Comparison of ENCODE assay signal across 8 cellular contexts in the genomic region with DNA sequence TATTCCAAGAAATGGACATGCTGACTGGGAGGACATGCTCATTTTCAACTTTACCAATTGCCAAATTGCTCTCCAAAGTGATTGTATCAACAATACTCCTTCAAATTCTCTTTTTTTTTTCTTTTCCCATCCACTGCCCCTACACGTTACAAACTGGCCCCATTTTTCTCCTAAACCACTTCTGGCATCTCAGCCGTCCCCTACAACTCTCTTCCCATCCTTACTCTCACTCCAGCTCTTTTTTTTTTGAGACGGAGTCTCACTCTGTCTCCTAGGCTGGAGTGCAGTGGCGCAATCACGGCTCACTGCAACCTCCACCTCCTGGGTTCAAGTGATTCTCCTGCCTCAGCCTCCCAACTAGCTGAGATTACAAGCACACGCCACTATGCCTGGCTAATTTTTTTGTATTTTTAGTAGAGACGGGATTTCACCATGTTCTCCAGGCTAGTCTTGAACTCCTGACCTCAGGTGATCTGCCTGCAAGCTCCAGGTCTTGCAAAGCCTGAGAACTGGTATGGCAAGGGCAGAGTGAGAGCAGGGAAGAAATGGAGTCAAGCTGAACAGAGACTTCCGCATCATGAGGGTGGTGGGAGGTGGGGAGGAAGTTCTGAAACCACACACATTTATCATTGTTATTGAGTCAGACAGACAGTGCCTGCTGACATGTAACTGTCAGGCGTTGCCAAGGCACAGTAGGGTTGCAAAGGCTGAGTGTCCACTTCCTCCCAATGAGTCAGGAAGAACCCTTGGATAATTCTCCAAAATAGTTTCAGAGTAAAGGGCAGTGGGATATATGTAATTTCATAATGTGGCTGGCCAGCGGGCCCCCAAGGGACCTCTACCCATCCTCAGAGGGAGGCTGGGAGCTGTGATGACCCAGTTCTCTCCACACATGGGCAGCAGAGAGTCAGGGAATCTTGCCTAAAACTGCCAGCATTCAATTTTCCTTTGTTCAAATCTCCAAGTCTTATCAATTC. TPM values are rescaled to one million over a fixed set of nuclear protein-coding genes. Genes with fewer than 3 reads are reported as not detected.
DNase-seq lines count a peak whose midpoint lies in the region; ATAC-seq, FAIRE-seq and TF ChIP-seq lines count a peak whose summit lies in the region.

No MANE protein-coding gene starts in this region.

- no peak for FAIRE-seq in H1 (lab: Jason Lieb, UNC)

- H2BK20ac ChIP-seq in H1 (ENCODE audit: low read length) = no peak overlapping the region

- H2AFZ ChIP-seq in H1 (ENCODE audit: low read length) = no peak overlapping the region

- peak overlapping the region; percentile 96 for H3K27ac Mint-ChIP-seq in activated CD4-positive, alpha-beta T cell treated with anti-CD3 and anti-CD28 coated beads, Interleukin-2, amount 10 ng/mL, durations not matched to agents 24 days and 14 days

- no peak overlapping the region for H3K23ac ChIP-seq in H1 (ENCODE audit: insufficient read length)

- no peak overlapping the region for H2BK5ac ChIP-seq in H1 (ENCODE audit: low read depth, low read length)

- TF ChIP-seq RAD21 in H1 (IDR thresholded peaks at IDR 0.05 in 1 of 2, conservative IDR thresholded peaks at IDR 0.05 in 1 of 2; ENCODE audit: low read depth in 2 of 2, low read length in 2 of 2) = peak; percentile 40 to 60

- H3K18ac ChIP-seq in H1 (ENCODE audit: extremely low read depth, low read length) = no peak overlapping the region

- no peak overlapping the region for H2BK12ac ChIP-seq in H1 (ENCODE audit: low read depth, low read length)

- H3K27ac ChIP-seq in 22Rv1 = no peak overlapping the region
- no peak overlapping the region for H3K27ac ChIP-seq in H1 (ENCODE audit: low read depth, low read length)

- H4K5ac ChIP-seq in H1 (ENCODE audit: insufficient read length, low read depth, low read length) = no peak overlapping the region

- no peak for TF ChIP-seq EP300 in H1 (IDR thresholded peaks at IDR 0.05; ENCODE audit: borderline replicate concordance in 1 of 2, low read depth in 2 of 2, low read length in 2 of 2)

- no peaks in the 10 kb centered on the region for H3K79me2 ChIP-seq in H1 (ENCODE audit: control insufficient read depth in 1 of 2, insufficient read depth in 2 of 2, low read length in 2 of 2)

- H3K27me3 Mint-ChIP-seq in activated CD4-positive, alpha-beta T cell treated with anti-CD3 and anti-CD28 coated beads, Interleukin-2, amount 10 ng/mL, durations not matched to agents 24 days and 14 days = no peaks in the 10 kb centered on the region

- no peaks in the 10 kb centered on the region for H3K79me1 ChIP-seq in H1 (ENCODE audit: low read depth, low read length)

- no peak overlapping the region for H2AK5ac ChIP-seq in H1 (ENCODE audit: low read depth, low read length)

- 0 out of 2 replicates have a peak, but pooled peaks have one; percentile 6 for TF ChIP-seq CTCF in 22Rv1 (IDR thresholded peaks at IDR 0.05)
- peak; percentile 41 to 50 (median 50) for TF ChIP-seq CTCF in H1 (IDR thresholded peaks at IDR 0.05; ENCODE audit: control extremely low read depth in 1 of 3, insufficient read depth in 1 of 3, low read depth in 1 of 3, low read length in 3 of 3)
- TF ChIP-seq CTCF in omental fat pad (IDR thresholded peaks at IDR 0.05) = no peak

- no peaks in the 10 kb centered on the region for H3K36me3 ChIP-seq in H1 (ENCODE audit: control insufficient read depth in 2 of 4, insufficient read depth in 4 of 4, low read length in 3 of 4)

- peak overlapping the region; percentile 41 for H3K4me3 Mint-ChIP-seq in activated CD4-positive, alpha-beta T cell treated with anti-CD3 and anti-CD28 coated beads, Interleukin-2, amount 10 ng/mL, durations not matched to agents 24 days and 14 days

- H3K4me1 Mint-ChIP-seq in activated CD4-positive, alpha-beta T cell treated with anti-CD3 and anti-CD28 coated beads, Interleukin-2, amount 10 ng/mL, durations not matched to agents 24 days and 14 days = peaks cover 22% of the 10 kb centered on the region

- WGBS in H1 (ENCODE audit: extremely low coverage in 1 of 2, insufficient coverage in 1 of 2, insufficient read length in 1 of 2, insufficient replicate concordance in 2 of 2, low coverage in 1 of 2, low lambda C conversion rate in 2 of 2, missing lambda C conversion rate in 1 of 2), 2 experiments = 85 to 100% methylated on average over 2 to 10 of the region's 10 CpGs

- no peak overlapping the region for H3K4me3 ChIP-seq in H1 (ENCODE audit: extremely low read depth in 1 of 4, insufficient read depth in 2 of 4, low read depth in 3 of 4, low read length in 4 of 4)

- no peaks in the 10 kb centered on the region for H3K9me3 ChIP-seq in H1 (ENCODE audit: insufficient read depth in 2 of 2, low read depth in 1 of 2, low read length in 1 of 2)

- peaks cover 0 to 2% (median under 1%) of the 10 kb centered on the region in 4 experiments; a peak in 2 of 7 replicates for H3K4me1 ChIP-seq in H1 (replicated peaks in 1 of 4; ENCODE audit: control insufficient read depth in 3 of 4, insufficient read depth in 4 of 4, low read length in 3 of 4)

- H3K4ac ChIP-seq in H1 (replicated peaks; ENCODE audit: insufficient read length, low read depth, low read length) = no peak overlapping the region

- TF ChIP-seq POLR2A in H1 (IDR thresholded peaks at IDR 0.05; ENCODE audit: control extremely low read depth in 1 of 2, low read depth in 2 of 2, low read length in 2 of 2) = no peak

- H2BK120ac ChIP-seq in H1 (replicated peaks; ENCODE audit: low read depth, low read length) = no peak overlapping the region

- H3K14ac ChIP-seq in H1 (ENCODE audit: insufficient read length) = no peak overlapping the region

- H3K56ac ChIP-seq in H1 (replicated peaks; ENCODE audit: insufficient read length, low read depth, low read length) = no peak overlapping the region

- no peaks in the 10 kb centered on the region for H3K9me3 Mint-ChIP-seq in activated CD4-positive, alpha-beta T cell treated with anti-CD3 and anti-CD28 coated beads, Interleukin-2, amount 10 ng/mL, durations not matched to agents 24 days and 14 days

- H4K91ac ChIP-seq in H1 (replicated peaks; ENCODE audit: insufficient read length, low read length) = no peak overlapping the region

- no peaks in the 10 kb centered on the region for H3K23me2 ChIP-seq in H1 (ENCODE audit: low read depth, low read length)

- H4K8ac ChIP-seq in H1 (ENCODE audit: extremely low read depth, insufficient read depth, low read length) = no peak overlapping the region

- peak; percentile 99 for DNase-seq in MV-4-11 (lab: John Stamatoyannopoulos, UW)
- DNase-seq in activated CD4-positive, alpha-beta T cell treated with anti-CD3 and anti-CD28 coated beads, Interleukin-2, amount 10 ng/mL, durations not matched to agents 24 days and 14 days = peak; percentile 92
- DNase-seq in H1 (ENCODE audit: low read depth in 1 of 2, low spot score in 2 of 2) = no peak
- DNase-seq in omental fat pad (ENCODE audit: low spot score) = no peak
- DNase-seq in COLO668 (lab: John Stamatoyannopoulos, UW; ENCODE audit: unreplicated experiment) = no peak

- no peaks in the 10 kb centered on the region for H4K20me1 ChIP-seq in H1 (replicated peaks in 1 of 2; ENCODE audit: control insufficient read depth in 1 of 2, insufficient read depth in 2 of 2, low read length in 2 of 2)

- no peak overlapping the region; the same call in 1 of the 2 replicates for H2BK15ac ChIP-seq in H1 (ENCODE audit: low read length)

- intact Hi-C loops in activated CD4-positive, alpha-beta T cell treated with anti-CD3 and anti-CD28 coated beads, Interleukin-2, amount 10 ng/mL, durations not matched to agents 24 days and 14 days (cut with micrococcal nuclease) = loop anchor here (1.0 kb wide), 1 partner anchor 33 kb away; a partner anchor contains a TSS

- no peaks in the 10 kb centered on the region for H3K27me3 ChIP-seq in H1 (replicated peaks in 1 of 4; ENCODE audit: control insufficient read depth in 3 of 4, extremely low read depth in 1 of 4, insufficient read depth in 3 of 4, low read length in 3 of 4)

- ATAC-seq in GM18861 (IDR thresholded peaks at IDR 0.05; ENCODE audit: unreplicated experiment) = peak; percentile 76
- peak; percentile 65 for ATAC-seq in omental fat pad (ENCODE audit: low FRiP score)
- no peak for ATAC-seq in GM21737 (IDR thresholded peaks at IDR 0.05; ENCODE audit: unreplicated experiment)

- no peak overlapping the region for H3K9ac ChIP-seq in H1 (replicated peaks in 1 of 4; ENCODE audit: extremely low read depth in 1 of 4, low read depth in 3 of 4, low read length in 3 of 4)

- POLR2A ChIA-PET in H1 (lab: Charles Lee; ENCODE audit: partially characterized antibody) = interaction anchor here (0.5 kb wide), 1 partner anchor 15 kb away, joined by 5 read pairs; no protein-coding TSS in a partner anchor

- no peak overlapping the region for H3K4me2 ChIP-seq in H1 (ENCODE audit: insufficient read depth in 1 of 2, low read depth in 2 of 2, low read length in 2 of 2)

- CTCF ChIA-PET in H1 (lab: Charles Lee; ENCODE audit: partially characterized antibody) = interaction anchor here (0.6 to 1.2 kb wide), 3 partner anchors 14 to 82 kb away, joined by 3 read pairs; no protein-coding TSS in a partner anchor

- H3K36me3 Mint-ChIP-seq in activated CD4-positive, alpha-beta T cell treated with anti-CD3 and anti-CD28 coated beads, Interleukin-2, amount 10 ng/mL, durations not matched to agents 24 days and 14 days (ENCODE audit: low read depth) = no peaks in the 10 kb centered on the region

RNA-seq across cellular contexts. Expression of a gene that starts 17.4 kb away (rescaled TPM):
- not detected in 2 replicates for total RNA-seq in activated CD4-positive, alpha-beta T cell treated with anti-CD3 and anti-CD28 coated beads, Interleukin-2, amount 10 ng/mL, durations not matched to agents 24 days and 14 days
- total RNA-seq in H1 (2021; fragmentation: NEBNext Ultra II Directional; extraction: Animal tissue kit (Norgen Biotek cat#: 25700)) = not detected in 2 replicates
- 0.09 TPM in 1 of 2 replicates, not detected in the other for polyA plus RNA-seq in H1 (2011; rRNA removed)
- polyA plus RNA-seq in H1 (2011; cell fraction: cytosol; rRNA removed) = not detected
- polyA plus RNA-seq in H1 (2011; cell fraction: nucleus; rRNA removed) = not detected
- not detected in 4 replicates for polyA plus RNA-seq in H1 (2012, experiment 1 of 2)
- polyA plus RNA-seq in H1 (2012, experiment 2 of 2) = not detected
- polyA plus RNA-seq in H1 (2013, experiment 1 of 2) = not detected
- polyA plus RNA-seq in H1 (2013, experiment 2 of 2) = not detected
- not detected in 2 replicates for polyA minus RNA-seq in H1 (2011; rRNA and poly(A)+ RNA removed)
- not detected for polyA minus RNA-seq in H1 (2011; cell fraction: cytosol; rRNA and poly(A)+ RNA removed)
- not detected for polyA minus RNA-seq in H1 (2011; cell fraction: nucleus; rRNA and poly(A)+ RNA removed)
- total RNA-seq in omental fat pad = 1 to 10 TPM in 1 of 4 donors, under 1 TPM in 1, not detected in 2; 0.74 to 2.4 TPM

RNA-seq across cellular contexts. Expression of a gene that starts 33.6 kb away (rescaled TPM):
- total RNA-seq in activated CD4-positive, alpha-beta T cell treated with anti-CD3 and anti-CD28 coated beads, Interleukin-2, amount 10 ng/mL, durations not matched to agents 24 days and 14 days = 307 and 321 TPM in 2 replicates
- total RNA-seq in H1 (2021; fragmentation: NEBNext Ultra II Directional; extraction: Animal tissue kit (Norgen Biotek cat#: 25700)) = 179 and 182 TPM in 2 replicates
- 57.1 and 110 TPM in 2 replicates for polyA plus RNA-seq in H1 (2011; rRNA removed)
- 110 TPM for polyA plus RNA-seq in H1 (2011; cell fraction: cytosol; rRNA removed)
- 25.3 TPM for polyA plus RNA-seq in H1 (2011; cell fraction: nucleus; rRNA removed)
- 124 to 252 TPM (median 148 TPM) in 4 replicates for polyA plus RNA-seq in H1 (2012, experiment 1 of 2)
- polyA plus RNA-seq in H1 (2012, experiment 2 of 2) = 100 TPM
- polyA plus RNA-seq in H1 (2013, experiment 1 of 2) = 150 TPM
- polyA plus RNA-seq in H1 (2013, experiment 2 of 2) = 157 TPM
- 126 and 213 TPM in 2 replicates for polyA minus RNA-seq in H1 (2011; rRNA and poly(A)+ RNA removed)
- polyA minus RNA-seq in H1 (2011; cell fraction: cytosol; rRNA and poly(A)+ RNA removed) = 63.3 TPM
- 46.2 TPM for polyA minus RNA-seq in H1 (2011; cell fraction: nucleus; rRNA and poly(A)+ RNA removed)
- total RNA-seq in omental fat pad = 100 to 1,000 TPM; 186 to 260 (median 205) TPM

RNA-seq across cellular contexts. Expression of a gene that starts 42.0 kb away (rescaled TPM):
- total RNA-seq in activated CD4-positive, alpha-beta T cell treated with anti-CD3 and anti-CD28 coated beads, Interleukin-2, amount 10 ng/mL, durations not matched to agents 24 days and 14 days = not detected in 2 replicates
- not detected in 2 replicates for total RNA-seq in H1 (2021; fragmentation: NEBNext Ultra II Directional; extraction: Animal tissue kit (Norgen Biotek cat#: 25700))
- not detected in 2 replicates for polyA plus RNA-seq in H1 (2011; rRNA removed)
- not detected for polyA plus RNA-seq in H1 (2011; cell fraction: cytosol; rRNA removed)
- not detected for polyA plus RNA-seq in H1 (2011; cell fraction: nucleus; rRNA removed)
- polyA plus RNA-seq in H1 (2012, experiment 1 of 2) = not detected in 4 replicates
- polyA plus RNA-seq in H1 (2012, experiment 2 of 2) = not detected
- not detected for polyA plus RNA-seq in H1 (2013, experiment 1 of 2)
- not detected for polyA plus RNA-seq in H1 (2013, experiment 2 of 2)
- not detected in 2 replicates for polyA minus RNA-seq in H1 (2011; rRNA and poly(A)+ RNA removed)
- polyA minus RNA-seq in H1 (2011; cell fraction: cytosol; rRNA and poly(A)+ RNA removed) = not detected
- polyA minus RNA-seq in H1 (2011; cell fraction: nucleus; rRNA and poly(A)+ RNA removed) = not detected
- total RNA-seq in omental fat pad = 1 to 10 TPM in 1 of 4 donors, not detected in 3; 2.0 TPM

Comparison
In these comparisons a context has a peak if more than half of its experiments do, and no peak if none do; other contexts are left out.
1. CTCF ChIP-seq: peak in 22Rv1 (single experiment) and H1 (3 of 3); none in omental fat pad (0 of 3).
2. DNase-seq: peak in MV-4-11 (single experiment) and activated CD4-positive, alpha-beta T cell treated with anti-CD3 and anti-CD28 coated beads, Interleukin-2, amount 10 ng/mL, durations not matched to agents 24 days and 14 days (single experiment); none in H1 (0 of 2), omental fat pad (single experiment) and COLO668 (single experiment).